Comparison of ENCODE assay signal across 10 cellular contexts in genomic region chr1:169113613-169114119, GRCh38. TPM values are rescaled to one million over a fixed set of nuclear protein-coding genes. Genes with fewer than 3 reads are reported as not detected.
DNase-seq lines count a peak whose midpoint lies in the region; ATAC-seq, FAIRE-seq and TF ChIP-seq lines count a peak whose summit lies in the region.
"Had no signal": no experiment of that assay in that cellular context is flagged by ENCODE, and none has a peak within 500 bp of the region (broad histone marks: within the 10 kb centered on the region; RNA-seq: fewer than 3 reads in every experiment).

No MANE protein-coding gene starts in this region.

- intact Hi-C loops in pancreas (cut with DNase I) = no loop called here

- H3K4me1 Mint-ChIP-seq in activated naive CD8-positive, alpha-beta T cell treated with anti-CD3 and anti-CD28 coated beads, Interleukin-2, amount 50 U/mL, for 24 hours = peaks cover 35% of the 10 kb centered on the region

- no peak overlapping the region for H3K4me3 ChIP-seq in fibroblast of pulmonary artery (replicated peaks; ENCODE audit: low read depth, low read length)
- no peak overlapping the region for H3K4me3 ChIP-seq in pancreas

- FAIRE-seq in pancreas (lab: Jason Lieb, UNC) = no peak

- H3K27ac ChIP-seq in RWPE1 (peak overlapping the region; percentile 88), pancreas (peak overlapping the region; percentile 1 to 98 (median 50))
- H3K27ac ChIP-seq: HL-60 had no signal

- peak; percentile 83 for DNase-seq in GM04503 (ENCODE audit: low read depth)
- DNase-seq in RWPE1 (ENCODE audit: low spot score) = peak; percentile 90
- DNase-seq in fibroblast of pulmonary artery (ENCODE audit: low read depth) = peak; percentile 91
- peak in 1 of 6 donors; percentile 24 for DNase-seq in pancreas
- DNase-seq in SKM-1 treated with dmso at 0.1 percent for 144 hours (lab: John Stamatoyannopoulos, UW; ENCODE audit: unreplicated experiment) = no peak
- no peak for DNase-seq in activated naive CD8-positive, alpha-beta T cell treated with anti-CD3 and anti-CD28 coated beads, Interleukin-2, amount 50 U/mL, for 24 hours
- DNase-seq: effector CD8-positive, alpha-beta T cell had no signal

- H3K27me3 Mint-ChIP-seq in activated naive CD8-positive, alpha-beta T cell treated with anti-CD3 and anti-CD28 coated beads, Interleukin-2, amount 50 U/mL, for 24 hours = peaks cover 1% of the 10 kb centered on the region

- ATAC-seq in pancreas (no peak), GM18858 (IDR thresholded peaks at IDR 0.05; ENCODE audit: unreplicated experiment) (no peak), GM21423 (IDR thresholded peaks at IDR 0.05; ENCODE audit: unreplicated experiment) (no peak)
- ATAC-seq in activated naive CD8-positive, alpha-beta T cell treated with anti-CD3 and anti-CD28 coated beads, Interleukin-2, amount 50 U/mL, for 24 hours = no peak

- no peaks in the 10 kb centered on the region for H3K9me3 ChIP-seq in pancreas

- POLR2A ChIA-PET in RWPE1 (lab: Yijun Ruan, JAX; ENCODE audit: low non-redundant PET) = no interaction called here

- no peak overlapping the region for H3K27ac Mint-ChIP-seq in activated naive CD8-positive, alpha-beta T cell treated with anti-CD3 and anti-CD28 coated beads, Interleukin-2, amount 50 U/mL, for 24 hours

- H3K9me3 Mint-ChIP-seq in activated naive CD8-positive, alpha-beta T cell treated with anti-CD3 and anti-CD28 coated beads, Interleukin-2, amount 50 U/mL, for 24 hours = no peaks in the 10 kb centered on the region

- WGBS in pancreas, 2 donors = 46 to 56% methylated on average over 4 of the region's 4 CpGs

- H3K36me3 Mint-ChIP-seq in activated naive CD8-positive, alpha-beta T cell treated with anti-CD3 and anti-CD28 coated beads, Interleukin-2, amount 50 U/mL, for 24 hours (ENCODE audit: low read depth) = peaks cover 12% of the 10 kb centered on the region

- TF ChIP-seq CTCF in RWPE1 (conservative IDR thresholded peaks at IDR 0.05; ENCODE audit: low read depth) = no peak
- TF ChIP-seq CTCF in fibroblast of pulmonary artery (IDR thresholded peaks at IDR 0.05; ENCODE audit: low read length, missing control alignments) = no peak
- TF ChIP-seq CTCF in pancreas (IDR thresholded peaks at IDR 0.05) = no peak

- no peak overlapping the region for H3K4me3 Mint-ChIP-seq in activated naive CD8-positive, alpha-beta T cell treated with anti-CD3 and anti-CD28 coated beads, Interleukin-2, amount 50 U/mL, for 24 hours

- CTCF ChIA-PET in RWPE1 (lab: Yijun Ruan, JAX) = no interaction called here

- no peaks in the 10 kb centered on the region for H3K27me3 ChIP-seq in pancreas

- peaks cover 21 to 62% (median 29%) of the 10 kb centered on the region in 3 donors for H3K4me1 ChIP-seq in pancreas

- H3K36me3 ChIP-seq in pancreas = peaks cover 0 to 29% (median 12%) of the 10 kb centered on the region in 3 donors

RNA-seq across cellular contexts. Expression of gene ATP1B1, which starts 7.2 kb away (rescaled TPM):
- total RNA-seq in pancreas = 100 to 1,000 TPM in 5 of 6 donors, 10 to 100 TPM in 1; 95.0 to 213 (median 192) TPM
- 100 to 1,000 TPM in 1 of 2 donors, 10 to 100 TPM in 1; 93.4 to 141 TPM for polyA plus RNA-seq in pancreas

Comparison
In these comparisons a context has a peak if more than half of its experiments do, and no peak if none do; other contexts are left out.
1. DNase-seq: peak in GM04503 (single experiment), RWPE1 (single experiment) and fibroblast of pulmonary artery (single experiment); none in SKM-1 treated with dmso at 0.1 percent for 144 hours (single experiment) and activated naive CD8-positive, alpha-beta T cell treated with anti-CD3 and anti-CD28 coated beads, Interleukin-2, amount 50 U/mL, for 24 hours (single experiment).